ENCODE assay signal across 1 cellular context in the genomic region with DNA sequence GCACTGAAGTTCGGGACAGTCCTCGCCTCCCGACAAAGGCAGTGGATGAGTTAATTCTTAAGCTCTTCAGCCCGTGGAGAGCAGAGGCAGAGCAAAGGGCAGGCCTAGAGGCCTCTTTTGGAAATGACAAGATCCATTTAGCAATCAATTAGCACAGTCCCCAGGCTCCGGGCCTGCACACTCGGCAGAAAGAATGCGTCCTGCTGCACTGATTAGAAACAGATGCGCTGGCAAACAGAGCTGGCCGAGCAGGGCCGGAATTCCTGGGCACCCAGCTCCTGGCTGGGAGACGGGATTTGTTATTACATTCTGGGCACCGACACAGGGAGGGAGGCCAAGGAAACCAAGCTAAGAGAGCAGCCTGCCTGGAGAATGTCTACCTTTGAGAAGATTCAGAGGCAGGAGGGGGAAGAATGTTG.
TF ChIP-seq lines count a peak whose summit lies in the region.

No MANE protein-coding gene starts in this region.

TF ChIP-seq in SK-N-SH, 30 proteins besides CTCF, POLR2A, EP300 and RAD21 (continued from another document):
- TF ChIP-seq, protein P1, sequence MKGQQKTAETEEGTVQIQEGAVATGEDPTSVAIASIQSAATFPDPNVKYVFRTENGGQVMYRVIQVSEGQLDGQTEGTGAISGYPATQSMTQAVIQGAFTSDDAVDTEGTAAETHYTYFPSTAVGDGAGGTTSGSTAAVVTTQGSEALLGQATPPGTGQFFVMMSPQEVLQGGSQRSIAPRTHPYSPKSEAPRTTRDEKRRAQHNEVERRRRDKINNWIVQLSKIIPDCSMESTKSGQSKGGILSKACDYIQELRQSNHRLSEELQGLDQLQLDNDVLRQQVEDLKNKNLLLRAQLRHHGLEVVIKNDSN (IDR thresholded peaks at IDR 0.05; ENCODE audit: borderline replicate concordance, low read depth) = peak; percentile 51; the same call in 1 of the 2 replicates
- TF ChIP-seq, protein P2, sequence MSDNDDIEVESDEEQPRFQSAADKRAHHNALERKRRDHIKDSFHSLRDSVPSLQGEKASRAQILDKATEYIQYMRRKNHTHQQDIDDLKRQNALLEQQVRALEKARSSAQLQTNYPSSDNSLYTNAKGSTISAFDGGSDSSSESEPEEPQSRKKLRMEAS (IDR thresholded peaks at IDR 0.05; ENCODE audit: low read depth) = peak; percentile 86
- TF ChIP-seq TCF12 (IDR thresholded peaks at IDR 0.05) (peak; percentile 100), EZH2phosphoT487 (IDR thresholded peaks at IDR 0.05; ENCODE audit: borderline replicate concordance, low read depth) (no peak), SMC3 (IDR thresholded peaks at IDR 0.05; ENCODE audit: low read depth, low read length) (peak; percentile 47), FOXJ3 (CRISPR knock-in tag; IDR thresholded peaks at IDR 0.05) (peak; percentile 80), ELF1 (IDR thresholded peaks at IDR 0.05) (0 out of 2 replicates have a peak, but pooled peaks have one; percentile 58), TAF1 (IDR thresholded peaks at IDR 0.05; ENCODE audit: borderline replicate concordance, low read depth, low read length) (no peak), RCOR1 (IDR thresholded peaks at IDR 0.05; ENCODE audit: low read length) (peak; percentile 100), SIN3A (IDR thresholded peaks at IDR 0.05; ENCODE audit: borderline replicate concordance, low read depth, low read length) (no peak), MXI1 (IDR thresholded peaks at IDR 0.05; ENCODE audit: low read depth, low read length) (peak; percentile 37; the same call in 1 of the 2 replicates), GATA2 (CRISPR knock-in tag; IDR thresholded peaks at IDR 0.05) (peak; percentile 78), RFX5 (IDR thresholded peaks at IDR 0.05; ENCODE audit: low read length) (no peak), NFIC (IDR thresholded peaks at IDR 0.05; ENCODE audit: borderline replicate concordance) (peak; percentile 99)
